Comparison of ENCODE assay signal across 21 cellular contexts in genomic region chr3:177490626-177491025, GRCh38.
DNase-seq lines count a peak whose midpoint lies in the region; ATAC-seq and TF ChIP-seq lines count a peak whose summit lies in the region.
"Had no signal": no experiment of that assay in that cellular context is flagged by ENCODE, and none has a peak within 500 bp of the region (broad histone marks: within the 10 kb centered on the region; RNA-seq: fewer than 3 reads in every experiment).

No MANE protein-coding gene starts in this region.

- no peaks in the 10 kb centered on the region for H3F3A ChIP-seq in GM23338 (replicated peaks; ENCODE audit: low read depth)

- H3K79me2 ChIP-seq in GM23338 (replicated peaks; ENCODE audit: insufficient read depth), result no peaks in the 10 kb centered on the region

- no peak overlapping the region for H3K27ac ChIP-seq in GM23338 (ENCODE audit: low read depth)
- H3K27ac ChIP-seq in caudate nucleus (ENCODE audit: low read depth, low read length), result peak overlapping the region; percentile 97
- peak overlapping the region in 1 of 4 donors; percentile 2 for H3K27ac ChIP-seq in esophagus squamous epithelium
- H3K27ac ChIP-seq: epithelial cell of prostate, RWPE1, suprapubic skin had no signal

- H3K4me2 ChIP-seq in GM23338, result no peak overlapping the region

- peaks cover 6% of the 10 kb centered on the region; the same call in 2 of the 3 replicates for H3K9me3 Mint-ChIP-seq in GM23338

- no peak for DNase-seq in GM23338 (ENCODE audit: low spot score)
- DNase-seq in caudate nucleus (lab: John Stamatoyannopoulos, UW), result peak in 44 of 61 donors; percentile 4 to 79 (median 56)
- DNase-seq in medulla oblongata (ENCODE audit: extremely low spot score), result peak; percentile 92
- DNase-seq in putamen (ENCODE audit: low spot score), result peak; percentile 90
- no peak for DNase-seq in esophagus squamous epithelium (lab: John Stamatoyannopoulos, UW)
- DNase-seq: ACHN; activated CD4-positive, alpha-beta T cell treated with anti-CD3 and anti-CD28 coated beads, Interleukin-2, amount 50 U/mL, for 4 hours; activated effector memory CD4-positive, alpha-beta T cell treated with Interleukin-2 at 50 U/mL for 16 hours; H7; islet precursor cell; NCI-H526; T1000 had no signal

- peaks cover 13% of the 10 kb centered on the region for H3K4me1 Mint-ChIP-seq in GM23338

- no peak for ATAC-seq in GM23338
- no peak for ATAC-seq in GM19324 (IDR thresholded peaks at IDR 0.05; ENCODE audit: low FRiP score, unreplicated experiment)
- ATAC-seq in GM21737 (IDR thresholded peaks at IDR 0.05; ENCODE audit: unreplicated experiment), result no peak
- ATAC-seq in GM21717 (IDR thresholded peaks at IDR 0.05; ENCODE audit: unreplicated experiment), result no peak
- ATAC-seq: WTC11 had no signal

- H3K27me3 ChIP-seq in GM23338 (ENCODE audit: insufficient read depth) (no peaks in the 10 kb centered on the region), esophagus squamous epithelium (no peaks in the 10 kb centered on the region)
- H3K27me3 ChIP-seq: suprapubic skin had no signal

- peaks cover 4% of the 10 kb centered on the region for H3K27me3 Mint-ChIP-seq in GM23338 (ENCODE audit: insufficient read depth, low read depth, poor library complexity)
- H3K27me3 Mint-ChIP-seq: progenitor cell of endocrine pancreas had no signal

- 0 out of 2 replicates have a peak overlapping the region, but pooled peaks have one; percentile 47 for H2AFZ ChIP-seq in GM23338

- H3K9me3 ChIP-seq in esophagus squamous epithelium, result no peaks in the 10 kb centered on the region
- H3K9me3 ChIP-seq: suprapubic skin had no signal

- intact Hi-C loops in esophagus squamous epithelium (cut with DNase I), result no loop called here

- peaks cover 5% of the 10 kb centered on the region; the same call in 1 of the 3 replicates for H3K36me3 Mint-ChIP-seq in GM23338 (ENCODE audit: low read depth)

- no peak overlapping the region for H3K4me3 ChIP-seq in GM23338
- H3K4me3 ChIP-seq in esophagus squamous epithelium, result no peak overlapping the region
- H3K4me3 ChIP-seq: lung, suprapubic skin had no signal

- no peak for TF ChIP-seq POLR2A in esophagus squamous epithelium (IDR thresholded peaks at IDR 0.05)

- TF ChIP-seq CTCF in GM23338 (conservative IDR thresholded peaks at IDR 0.05; ENCODE audit: low read depth in 2 of 2), result no peak
- no peak for TF ChIP-seq CTCF in esophagus squamous epithelium (IDR thresholded peaks at IDR 0.05)

- no peak overlapping the region for H3K27ac Mint-ChIP-seq in GM23338
- H3K27ac Mint-ChIP-seq: progenitor cell of endocrine pancreas, WTC11 had no signal

- 32 to 40% methylated on average over 3 of the region's 3 CpGs for WGBS in esophagus squamous epithelium, 2 donors

- H3K9me2 ChIP-seq in GM23338 (ENCODE audit: insufficient read depth), result no peaks in the 10 kb centered on the region

- no peaks in the 10 kb centered on the region for H4K20me1 ChIP-seq in GM23338 (replicated peaks; ENCODE audit: insufficient read depth)

- H3K4me3 Mint-ChIP-seq in GM23338, result no peak overlapping the region
- H3K4me3 Mint-ChIP-seq: WTC11 had no signal

- H3K36me3 ChIP-seq in GM23338 (ENCODE audit: insufficient read depth) (no peaks in the 10 kb centered on the region), esophagus squamous epithelium (no peaks in the 10 kb centered on the region)
- H3K36me3 ChIP-seq: suprapubic skin had no signal

- H3K4me1 ChIP-seq in GM23338 (ENCODE audit: insufficient read depth) (no peaks in the 10 kb centered on the region), esophagus squamous epithelium (peaks cover 5 to 19% (median 10%) of the 10 kb centered on the region in 3 donors)

TF ChIP-seq in GM23338, 12 proteins besides CTCF, POLR2A, EP300 and RAD21:
- TF ChIP-seq ZNF114 (CRISPR knock-in tag; IDR thresholded peaks at IDR 0.05), result no peak
- TF ChIP-seq ZNF331 (CRISPR knock-in tag; IDR thresholded peaks at IDR 0.05; ENCODE audit: low read depth), result no peak
- TF ChIP-seq JUNB (IDR thresholded peaks at IDR 0.05; ENCODE audit: unreplicated experiment), result no peak
- no peak for TF ChIP-seq STAT1 (IDR thresholded peaks at IDR 0.05; ENCODE audit: unreplicated experiment)
- no peak for TF ChIP-seq REST (IDR thresholded peaks at IDR 0.05; ENCODE audit: unreplicated experiment)
- no peak for TF ChIP-seq POLR2AphosphoS5 (IDR thresholded peaks at IDR 0.05; ENCODE audit: low read depth)
- no peak for TF ChIP-seq EZH2 (IDR thresholded peaks at IDR 0.05; ENCODE audit: low read depth, unreplicated experiment)
- TF ChIP-seq ETS1 (IDR thresholded peaks at IDR 0.05), result no peak

Comparison
In these comparisons a context has a peak if more than half of its experiments do, and no peak if none do; other contexts are left out.
1. DNase-seq: peak in caudate nucleus (44 of 61), medulla oblongata (single experiment) and putamen (single experiment); none in GM23338 (single experiment) and esophagus squamous epithelium (single experiment).